Comparison of ENCODE assay signal across 18 cellular contexts in genomic region chr19:35727053-35727955, GRCh38. TPM values are rescaled to one million over a fixed set of nuclear protein-coding genes. Genes with fewer than 3 reads are reported as not detected.
A peak's percentile ranks its signal among the peaks of the same experiment; 100 is the strongest.
DNase-seq lines count a peak whose midpoint lies in the region; ATAC-seq and TF ChIP-seq lines count a peak whose summit lies in the region.
"Had no signal": no experiment of that assay in that cellular context is flagged by ENCODE, and none has a peak within 500 bp of the region (broad histone marks: within the 10 kb centered on the region; RNA-seq: fewer than 3 reads in every experiment).

No MANE protein-coding gene starts in this region.

- no peak for TF ChIP-seq POLR2A in sigmoid colon (IDR thresholded peaks at IDR 0.05)

- H4K20me1 ChIP-seq in hepatocyte (ENCODE audit: insufficient read depth, poor library complexity, severe bottlenecking), result no peaks in the 10 kb centered on the region

- H3K27me3 Mint-ChIP-seq in activated CD8-positive, alpha-beta T cell treated with anti-CD3 and anti-CD28 coated beads, Interleukin-2, amount 10 ng/mL, durations not matched to agents 7 days and 5 days (ENCODE audit: low read depth), result no peaks in the 10 kb centered on the region
- H3K27me3 Mint-ChIP-seq in activated CD8-positive, alpha-beta T cell treated with anti-CD3 and anti-CD28 coated beads for 36 hours, result no peaks in the 10 kb centered on the region

- H3K27me3 ChIP-seq in sigmoid colon, result no peaks in the 10 kb centered on the region
- no peaks in the 10 kb centered on the region for H3K27me3 ChIP-seq in hepatocyte
- H3K27me3 ChIP-seq: SJSA1 had no signal

- H3K27ac Mint-ChIP-seq in activated CD8-positive, alpha-beta T cell treated with anti-CD3 and anti-CD28 coated beads, Interleukin-2, amount 10 ng/mL, durations not matched to agents 7 days and 5 days, result peak overlapping the region; percentile 47
- no peak overlapping the region for H3K27ac Mint-ChIP-seq in activated CD8-positive, alpha-beta T cell treated with anti-CD3 and anti-CD28 coated beads for 36 hours

- H3K9me3 Mint-ChIP-seq in activated CD8-positive, alpha-beta T cell treated with anti-CD3 and anti-CD28 coated beads, Interleukin-2, amount 10 ng/mL, durations not matched to agents 7 days and 5 days (ENCODE audit: insufficient read depth), result no peaks in the 10 kb centered on the region
- H3K9me3 Mint-ChIP-seq in activated CD8-positive, alpha-beta T cell treated with anti-CD3 and anti-CD28 coated beads for 36 hours, result no peaks in the 10 kb centered on the region
- H3K9me3 Mint-ChIP-seq: CD14-positive monocyte had no signal

- H3K36me3 Mint-ChIP-seq in activated CD8-positive, alpha-beta T cell treated with anti-CD3 and anti-CD28 coated beads, Interleukin-2, amount 10 ng/mL, durations not matched to agents 7 days and 5 days (ENCODE audit: low read depth), result peaks cover 78% of the 10 kb centered on the region
- peaks cover 75% of the 10 kb centered on the region for H3K36me3 Mint-ChIP-seq in activated CD8-positive, alpha-beta T cell treated with anti-CD3 and anti-CD28 coated beads for 36 hours (ENCODE audit: low read depth)

- no peaks in the 10 kb centered on the region for H3K9me2 ChIP-seq in hepatocyte (replicated peaks; ENCODE audit: insufficient read depth)

- H3K9me3 ChIP-seq in HEK293 (ENCODE audit: control insufficient read depth, insufficient read depth, low read depth, low read length) (no peaks in the 10 kb centered on the region), sigmoid colon (no peaks in the 10 kb centered on the region), hepatocyte (ENCODE audit: low read depth) (no peaks in the 10 kb centered on the region)
- H3K9me3 ChIP-seq: SJSA1 had no signal

- CTCF ChIA-PET in activated CD8-positive, alpha-beta T cell treated with anti-CD3 and anti-CD28 coated beads, Interleukin-2, amount 10 ng/mL, durations not matched to agents 7 days and 5 days (lab: Charles Lee), result interaction anchor here (1.1 to 1.6 kb wide), 2 partner anchors 8 to 13 kb away, joined by 3 to 4 read pairs; no protein-coding TSS in a partner anchor
- CTCF ChIA-PET in activated CD8-positive, alpha-beta T cell treated with anti-CD3 and anti-CD28 coated beads for 36 hours (lab: Charles Lee), result interaction anchor here (1.2 to 1.5 kb wide), 3 partner anchors 13 to 92 kb away, joined by 3 to 4 read pairs (median 3); no protein-coding TSS in a partner anchor
- CTCF ChIA-PET in HEK293 (lab: Yijun Ruan, JAX), result interaction anchor here (0.9 to 1.9 kb wide), 4 partner anchors 9 to 217 kb away, joined by 3 to 7 read pairs (median 4); no protein-coding TSS in a partner anchor

- H2AFZ ChIP-seq in hepatocyte, result no peak overlapping the region

- POLR2A ChIA-PET in activated CD8-positive, alpha-beta T cell treated with anti-CD3 and anti-CD28 coated beads, Interleukin-2, amount 10 ng/mL, durations not matched to agents 7 days and 5 days (lab: Charles Lee), result interaction anchor here (1.0 to 1.8 kb wide), 5 partner anchors 8 to 17 kb away, joined by 3 to 7 read pairs (median 5); no protein-coding TSS in a partner anchor
- POLR2A ChIA-PET in activated CD8-positive, alpha-beta T cell treated with anti-CD3 and anti-CD28 coated beads for 36 hours (lab: Charles Lee), result interaction anchor here (0.9 to 9.5 kb wide), 7 partner anchors 9 to 35 kb away, joined by 3 to 105 read pairs (median 6); partner anchors contain the start of genes IGFLR1 and KMT2B
- POLR2A ChIA-PET in HEK293 (lab: Yijun Ruan, JAX), result interaction anchor here (0.6 to 13.6 kb wide), 7 partner anchors 9 to 83 kb away, joined by 3 to 204 read pairs (median 5); partner anchors contain the start of genes LIN37, PSENEN and U2AF1L4

- intact Hi-C loops in activated CD8-positive, alpha-beta T cell treated with anti-CD3 and anti-CD28 coated beads for 36 hours (cut with micrococcal nuclease), result no loop called here
- intact Hi-C loops in sigmoid colon (cut with DNase I), result no loop called here

- ATAC-seq in activated CD8-positive, alpha-beta T cell treated with anti-CD3 and anti-CD28 coated beads, Interleukin-2, amount 10 ng/mL, durations not matched to agents 7 days and 5 days, result no peak
- no peak for ATAC-seq in activated CD8-positive, alpha-beta T cell treated with anti-CD3 and anti-CD28 coated beads for 36 hours
- ATAC-seq in GM21786 (IDR thresholded peaks at IDR 0.05; ENCODE audit: unreplicated experiment), result no peak

- H3K4me1 Mint-ChIP-seq in activated CD8-positive, alpha-beta T cell treated with anti-CD3 and anti-CD28 coated beads, Interleukin-2, amount 10 ng/mL, durations not matched to agents 7 days and 5 days (ENCODE audit: low read depth), result no peaks in the 10 kb centered on the region
- H3K4me1 Mint-ChIP-seq in activated CD8-positive, alpha-beta T cell treated with anti-CD3 and anti-CD28 coated beads for 36 hours (ENCODE audit: low read depth), result peaks cover 8% of the 10 kb centered on the region
- H3K4me1 Mint-ChIP-seq: CD14-positive monocyte had no signal

- no peaks in the 10 kb centered on the region for H3K4me1 ChIP-seq in HEK293 (ENCODE audit: control insufficient read depth, insufficient read depth, low read length)
- no peaks in the 10 kb centered on the region for H3K4me1 ChIP-seq in sigmoid colon
- H3K4me1 ChIP-seq in hepatocyte (ENCODE audit: insufficient read depth), result no peaks in the 10 kb centered on the region
- H3K4me1 ChIP-seq: SJSA1 had no signal

- no peak overlapping the region for H3K4me3 ChIP-seq in HEK293 (ENCODE audit: low read depth, low read length)
- no peak overlapping the region for H3K4me3 ChIP-seq in sigmoid colon
- no peak overlapping the region for H3K4me3 ChIP-seq in hepatocyte
- H3K4me3 ChIP-seq: SJSA1 had no signal

- peaks cover 2% of the 10 kb centered on the region for H3K79me2 ChIP-seq in hepatocyte

- TF ChIP-seq EP300 in sigmoid colon (IDR thresholded peaks at IDR 0.05), result no peak

- 96% methylated on average over 25 of the region's 25 CpGs for WGBS in sigmoid colon, 2 donors
- 97% methylated on average over 25 of the region's 25 CpGs for WGBS in hepatocyte (ENCODE audit: low lambda C conversion rate, missing lambda C conversion rate)

- H3K27ac ChIP-seq in HEK293 (ENCODE audit: extremely low read depth, low read depth, low read length), result peak overlapping the region; percentile 31; the same call in 1 of the 2 replicates
- no peak overlapping the region for H3K27ac ChIP-seq in sigmoid colon
- H3K27ac ChIP-seq in hepatocyte, result no peak overlapping the region
- H3K27ac ChIP-seq: SJSA1 had no signal

- no peak overlapping the region for H3K4me3 Mint-ChIP-seq in activated CD8-positive, alpha-beta T cell treated with anti-CD3 and anti-CD28 coated beads, Interleukin-2, amount 10 ng/mL, durations not matched to agents 7 days and 5 days
- no peak overlapping the region for H3K4me3 Mint-ChIP-seq in activated CD8-positive, alpha-beta T cell treated with anti-CD3 and anti-CD28 coated beads for 36 hours
- H3K4me3 Mint-ChIP-seq: CD14-positive monocyte had no signal

- H3K4me2 ChIP-seq in hepatocyte, result no peak overlapping the region

- TF ChIP-seq CTCF in activated CD8-positive, alpha-beta T cell treated with anti-CD3 and anti-CD28 coated beads for 36 hours (IDR thresholded peaks at IDR 0.05), result no peak
- no peak for TF ChIP-seq CTCF in HEK293 (tag by site-specific recombination; IDR thresholded peaks at IDR 0.05)
- TF ChIP-seq CTCF in sigmoid colon (IDR thresholded peaks at IDR 0.05), result no peak
- TF ChIP-seq CTCF in hepatocyte (IDR thresholded peaks at IDR 0.05; ENCODE audit: poor library complexity), result no peak

- H3K36me3 ChIP-seq in HEK293 (ENCODE audit: control insufficient read depth in 2 of 2, insufficient read depth in 1 of 2, low read length in 2 of 2), result peaks cover 100% of the 10 kb centered on the region in 2 experiments
- H3K36me3 ChIP-seq in sigmoid colon, result peaks cover 80 to 100% (median 97%) of the 10 kb centered on the region in 4 donors
- no peaks in the 10 kb centered on the region for H3K36me3 ChIP-seq in hepatocyte (replicated peaks; ENCODE audit: insufficient read depth, low read depth)

- no peak for DNase-seq in activated CD8-positive, alpha-beta T cell treated with anti-CD3 and anti-CD28 coated beads, Interleukin-2, amount 10 ng/mL, durations not matched to agents 7 days and 5 days
- DNase-seq in activated CD8-positive, alpha-beta T cell treated with anti-CD3 and anti-CD28 coated beads for 36 hours, result no peak
- peak; percentile 8 for DNase-seq in iPS-NIHi11 (ENCODE audit: low spot score)
- peak; percentile 57 for DNase-seq in sigmoid colon
- DNase-seq in hepatocyte (ENCODE audit: low spot score), result no peak
- DNase-seq in DMS79 (lab: John Stamatoyannopoulos, UW), result no peak
- DNase-seq: 8988T, DND-41, HCEC 1CT, KBM-7, NCI-H1417, NCI-H187 treated with DMSO at 0.1 percent for 48 hours, NCI-H2171, NCI-H526 had no signal

RNA-seq across cellular contexts. Expression of gene KMT2B, which starts 9.5 kb away (rescaled TPM):
- total RNA-seq in activated CD8-positive, alpha-beta T cell treated with anti-CD3 and anti-CD28 coated beads, Interleukin-2, amount 10 ng/mL, durations not matched to agents 7 days and 5 days, result 10 to 100 TPM; 58.0 to 64.3 TPM
- total RNA-seq in activated CD8-positive, alpha-beta T cell treated with anti-CD3 and anti-CD28 coated beads for 36 hours, result 10 to 100 TPM; 62.9 to 63.6 TPM
- total RNA-seq in sigmoid colon, result 10 to 100 TPM in 3 of 4 donors, 1 to 10 TPM in 1; 6.4 to 27.3 (median 15.3) TPM
- 10 to 100 TPM in 2 of 3 donors, 1 to 10 TPM in 1; 7.4 to 32.2 (median 12.0) TPM for polyA plus RNA-seq in sigmoid colon
- 6.9 and 12.8 TPM in 2 replicates for total RNA-seq in hepatocyte
- 9.3 and 10.7 TPM in 2 replicates for polyA plus RNA-seq in hepatocyte

RNA-seq across cellular contexts. Expression of gene IGFLR1, which starts 14.9 kb away (rescaled TPM):
- 10 to 100 TPM; 29.9 to 37.1 TPM for total RNA-seq in activated CD8-positive, alpha-beta T cell treated with anti-CD3 and anti-CD28 coated beads, Interleukin-2, amount 10 ng/mL, durations not matched to agents 7 days and 5 days
- 100 to 1,000 TPM; 140 to 143 TPM for total RNA-seq in activated CD8-positive, alpha-beta T cell treated with anti-CD3 and anti-CD28 coated beads for 36 hours
- total RNA-seq in sigmoid colon, result 10 to 100 TPM in 2 of 4 donors, 1 to 10 TPM in 2; 2.5 to 12.2 (median 8.6) TPM
- polyA plus RNA-seq in sigmoid colon, result 10 to 100 TPM in 1 of 3 donors, 1 to 10 TPM in 2; 3.7 to 25.0 (median 9.0) TPM
- 3.6 and 5.6 TPM in 2 replicates for total RNA-seq in hepatocyte
- 4.5 and 4.6 TPM in 2 replicates for polyA plus RNA-seq in hepatocyte

RNA-seq across cellular contexts. Expression of gene U2AF1L4, which starts 17.9 kb away (rescaled TPM):
- total RNA-seq in activated CD8-positive, alpha-beta T cell treated with anti-CD3 and anti-CD28 coated beads, Interleukin-2, amount 10 ng/mL, durations not matched to agents 7 days and 5 days, result 10 to 100 TPM; 23.3 to 24.0 TPM
- 10 to 100 TPM; 41.7 to 42.5 TPM for total RNA-seq in activated CD8-positive, alpha-beta T cell treated with anti-CD3 and anti-CD28 coated beads for 36 hours
- total RNA-seq in sigmoid colon, result 10 to 100 TPM; 16.3 to 53.5 (median 27.9) TPM
- polyA plus RNA-seq in sigmoid colon, result 10 to 100 TPM; 12.7 to 23.4 (median 16.0) TPM
- 11.4 and 27.4 TPM in 2 replicates for total RNA-seq in hepatocyte
- 60.7 and 76.0 TPM in 2 replicates for polyA plus RNA-seq in hepatocyte

RNA-seq across cellular contexts. Expression of gene PSENEN, which starts 18.1 kb away (rescaled TPM):
- 10 to 100 TPM; 44.1 to 48.2 TPM for total RNA-seq in activated CD8-positive, alpha-beta T cell treated with anti-CD3 and anti-CD28 coated beads, Interleukin-2, amount 10 ng/mL, durations not matched to agents 7 days and 5 days
- 10 to 100 TPM; 37.2 to 41.3 TPM for total RNA-seq in activated CD8-positive, alpha-beta T cell treated with anti-CD3 and anti-CD28 coated beads for 36 hours
- total RNA-seq in sigmoid colon, result 10 to 100 TPM; 27.8 to 44.9 (median 36.6) TPM
- 10 to 100 TPM; 48.0 to 72.3 (median 59.4) TPM for polyA plus RNA-seq in sigmoid colon
- 24.8 and 39.1 TPM in 2 replicates for total RNA-seq in hepatocyte
- polyA plus RNA-seq in hepatocyte, result 106 and 127 TPM in 2 replicates

RNA-seq across cellular contexts. Expression of gene LIN37, which starts 21.1 kb away (rescaled TPM):
- total RNA-seq in activated CD8-positive, alpha-beta T cell treated with anti-CD3 and anti-CD28 coated beads, Interleukin-2, amount 10 ng/mL, durations not matched to agents 7 days and 5 days, result 10 to 100 TPM; 10.5 to 12.4 TPM
- 1 to 10 TPM; 4.5 to 7.8 TPM for total RNA-seq in activated CD8-positive, alpha-beta T cell treated with anti-CD3 and anti-CD28 coated beads for 36 hours
- total RNA-seq in sigmoid colon (10 to 100 TPM; 12.5 to 19.1 (median 15.9) TPM), hepatocyte (7.9 and 12.0 TPM in 2 replicates)
- polyA plus RNA-seq in sigmoid colon (10 to 100 TPM in 2 of 3 donors, 1 to 10 TPM in 1; 8.4 to 13.6 (median 11.3) TPM), hepatocyte (13.6 and 17.6 TPM in 2 replicates)

Comparison
In these comparisons a context has a peak if more than half of its experiments do, and no peak if none do; other contexts are left out.
1. DNase-seq: peak in iPS-NIHi11 (single experiment) and sigmoid colon (single experiment); none in activated CD8-positive, alpha-beta T cell treated with anti-CD3 and anti-CD28 coated beads, Interleukin-2, amount 10 ng/mL, durations not matched to agents 7 days and 5 days (single experiment), activated CD8-positive, alpha-beta T cell treated with anti-CD3 and anti-CD28 coated beads for 36 hours (single experiment), hepatocyte (single experiment) and DMS79 (single experiment).